15 cellular contexts compared by ENCODE assay signal in genomic region chr1:14841951-14842350, GRCh38.
DNase-seq lines count a peak whose midpoint lies in the region; ATAC-seq and TF ChIP-seq lines count a peak whose summit lies in the region.
"Had no signal": no experiment of that assay in that cellular context is flagged by ENCODE, and none has a peak within 500 bp of the region (broad histone marks: within the 10 kb centered on the region; RNA-seq: fewer than 3 reads in every experiment).

No MANE protein-coding gene starts in this region.

- H3K27me3 ChIP-seq in IMR-90 (ENCODE audit: control insufficient read depth, insufficient read depth, low read length) (no peaks in the 10 kb centered on the region), adipocyte (replicated peaks; ENCODE audit: control insufficient read depth, insufficient read depth, low read length) (no peaks in the 10 kb centered on the region), liver (ENCODE audit: control insufficient read depth in 4 of 4, insufficient read depth in 4 of 4, low read length in 3 of 4) (no peaks in the 10 kb centered on the region), vagina (no peaks in the 10 kb centered on the region)

- peak overlapping the region; percentile 81 for H4K5ac ChIP-seq in IMR-90 (ENCODE audit: low read depth, low read length)

- no peak overlapping the region for H3K27ac Mint-ChIP-seq in activated T-helper 2 cell treated with anti-CD3 and anti-CD28 coated beads, Interferon-gamma antibody, Interleukin-2, Interleukin-4, amounts not matched to agents 10 μg/mL and 5 μg/mL and 100 μg/mL, durations not matched to agents 14 hours and 24 hours and 36 hours
- H3K27ac Mint-ChIP-seq: CD8-positive, alpha-beta T cell had no signal

- H3K36me3 ChIP-seq in IMR-90 (ENCODE audit: control insufficient read depth, insufficient read depth, low read length) (no peaks in the 10 kb centered on the region), adipocyte (ENCODE audit: control insufficient read depth, insufficient read depth, low read length, severe bottlenecking) (peaks cover 5% of the 10 kb centered on the region), liver (ENCODE audit: control insufficient read depth in 4 of 4, insufficient read depth in 3 of 4, low read depth in 1 of 4, low read length in 3 of 4) (no peaks in the 10 kb centered on the region), vagina (no peaks in the 10 kb centered on the region)

- TF ChIP-seq RAD21 in IMR-90 (IDR thresholded peaks at IDR 0.05; ENCODE audit: low read length), result no peak
- no peak for TF ChIP-seq RAD21 in liver (IDR thresholded peaks at IDR 0.05)

- peak overlapping the region; percentile 97; the same call in 2 of the 3 replicates for H2BK15ac ChIP-seq in IMR-90 (ENCODE audit: low read depth, low read length)

- H3K4me1 ChIP-seq in IMR-90 (ENCODE audit: control insufficient read depth, insufficient read depth, low read length) (peaks cover 10% of the 10 kb centered on the region), adipocyte (ENCODE audit: control insufficient read depth, insufficient read depth, low read length) (no peaks in the 10 kb centered on the region), liver (ENCODE audit: control insufficient read depth in 4 of 4, insufficient read depth in 4 of 4, low read length in 3 of 4) (no peaks in the 10 kb centered on the region), vagina (peaks cover 10% of the 10 kb centered on the region)
- H3K4me1 ChIP-seq: A549 had no signal

- H2BK5ac ChIP-seq in IMR-90 (ENCODE audit: low read depth, low read length, poor library complexity, severe bottlenecking), result peak overlapping the region; percentile 65

- H2AFZ ChIP-seq in IMR-90 (replicated peaks; ENCODE audit: low read length, poor library complexity), result no peak overlapping the region

- no peaks in the 10 kb centered on the region for H3K4me1 Mint-ChIP-seq in activated T-helper 2 cell treated with anti-CD3 and anti-CD28 coated beads, Interferon-gamma antibody, Interleukin-2, Interleukin-4, amounts not matched to agents 10 μg/mL and 5 μg/mL and 100 μg/mL, durations not matched to agents 14 hours and 24 hours and 36 hours (ENCODE audit: low read depth)
- H3K4me1 Mint-ChIP-seq: CD14-positive monocyte had no signal

- no peak for DNase-seq in IMR-90
- no peak for DNase-seq in adipocyte (ENCODE audit: low read depth)
- DNase-seq in vagina (ENCODE audit: extremely low spot score in 2 of 2), result no peak
- DNase-seq in NCI-H187 (lab: John Stamatoyannopoulos, UW), result no peak
- DNase-seq in activated T-helper 2 cell treated with anti-CD3 and anti-CD28 coated beads, Interferon-gamma antibody, Interleukin-2, Interleukin-4, amounts not matched to agents 10 μg/mL and 5 μg/mL and 100 μg/mL, durations not matched to agents 14 hours and 24 hours and 36 hours (ENCODE audit: low spot score), result no peak
- DNase-seq: CD8-positive, alpha-beta T cell; COR-L47; DMS153; DND-41; GDM1 had no signal

- H3K9ac ChIP-seq in IMR-90 (ENCODE audit: low read depth, low read length) (no peak overlapping the region), adipocyte (ENCODE audit: low read length) (no peak overlapping the region), liver (ENCODE audit: low read depth in 1 of 2, low read length in 2 of 2) (no peak overlapping the region)

- H4K91ac ChIP-seq in IMR-90 (ENCODE audit: insufficient read depth, low read depth, low read length), result peak overlapping the region; percentile 92

- no peak overlapping the region for H3K4me3 ChIP-seq in IMR-90 (ENCODE audit: insufficient read depth, low read depth, low read length)
- H3K4me3 ChIP-seq in adipocyte (ENCODE audit: low read length), result peak overlapping the region; percentile 30
- H3K4me3 ChIP-seq in liver (ENCODE audit: low read depth in 1 of 3, low read length in 3 of 3), result no peak overlapping the region
- H3K4me3 ChIP-seq in vagina, result no peak overlapping the region
- H3K4me3 ChIP-seq: A549 had no signal

- POLR2A ChIA-PET in IMR-90 (lab: Charles Lee; ENCODE audit: unreplicated experiment), result no interaction called here

- TF ChIP-seq POLR2A in IMR-90 (IDR thresholded peaks at IDR 0.05; ENCODE audit: low read depth, low read length) (no peak), vagina (IDR thresholded peaks at IDR 0.05) (no peak)

- TF ChIP-seq CTCF in IMR-90 (conservative IDR thresholded peaks at IDR 0.05; ENCODE audit: low read depth, low read length), result no peak
- no peak for TF ChIP-seq CTCF in liver (IDR thresholded peaks at IDR 0.05; ENCODE audit: low read depth, low read length, missing input control)
- TF ChIP-seq CTCF in vagina (IDR thresholded peaks at IDR 0.05), result no peak

- dilution Hi-C loops in IMR-90 (cut with HindIII; ENCODE audit: low sequenced_read_pairs, unreplicated experiment), result no loop called here

- peak overlapping the region; percentile 91 for H3K18ac ChIP-seq in IMR-90 (ENCODE audit: low read depth, low read length)

- H4K8ac ChIP-seq in IMR-90 (ENCODE audit: low read depth in 2 of 2, low read length in 2 of 2), result peak overlapping the region; percentile 10 to 83; a peak in 3 of 4 replicates

- peaks cover 4% of the 10 kb centered on the region; the same call in 1 of the 2 replicates for H3K9me1 ChIP-seq in IMR-90 (ENCODE audit: insufficient read depth, low read length)

- H2AK9ac ChIP-seq in IMR-90 (replicated peaks; ENCODE audit: low read depth, low read length, poor library complexity), result no peak overlapping the region

- H2BK120ac ChIP-seq in IMR-90 (ENCODE audit: low read depth, low read length), result peak overlapping the region; percentile 98

- in situ Hi-C loops in IMR-90 (cut with MboI; ENCODE audit: low sequenced_read_pairs), result no loop called here

- H3K23ac ChIP-seq in IMR-90 (ENCODE audit: low read depth, low read length), result peak overlapping the region; percentile 97; the same call in 1 of the 2 replicates

- no peak overlapping the region for H3K4me3 Mint-ChIP-seq in activated T-helper 2 cell treated with anti-CD3 and anti-CD28 coated beads, Interferon-gamma antibody, Interleukin-2, Interleukin-4, amounts not matched to agents 10 μg/mL and 5 μg/mL and 100 μg/mL, durations not matched to agents 14 hours and 24 hours and 36 hours (ENCODE audit: low read depth)
- H3K4me3 Mint-ChIP-seq: CD14-positive monocyte; CD8-positive, alpha-beta T cell had no signal

- BruUV-seq in IMR-90 (replicated peaks; lab: Mats Ljungman, UMichigan), result no TSS peak

- H3K27ac ChIP-seq in IMR-90 (ENCODE audit: insufficient read depth, low read length), result peak overlapping the region; percentile 97
- H3K27ac ChIP-seq in liver (ENCODE audit: low read depth in 1 of 2, low read length in 2 of 2), result peak overlapping the region; percentile 4 to 46
- H3K27ac ChIP-seq in vagina, result peak overlapping the region; percentile 64
- H3K27ac ChIP-seq: A549 had no signal

- H3K27me3 Mint-ChIP-seq in activated T-helper 2 cell treated with anti-CD3 and anti-CD28 coated beads, Interferon-gamma antibody, Interleukin-2, Interleukin-4, amounts not matched to agents 10 μg/mL and 5 μg/mL and 100 μg/mL, durations not matched to agents 14 hours and 24 hours and 36 hours (ENCODE audit: low read depth), result no peaks in the 10 kb centered on the region

- intact Hi-C loops in IMR-90 (cut with micrococcal nuclease) (no loop called here), vagina (cut with DNase I) (no loop called here)
- intact Hi-C loops in activated T-helper 2 cell treated with anti-CD3 and anti-CD28 coated beads, Interferon-gamma antibody, Interleukin-2, Interleukin-4, amounts not matched to agents 10 μg/mL and 5 μg/mL and 100 μg/mL, durations not matched to agents 14 hours and 24 hours and 36 hours (cut with micrococcal nuclease), result no loop called here

- H3K14ac ChIP-seq in IMR-90 (replicated peaks; ENCODE audit: low read depth, low read length), result peak overlapping the region; percentile 81

- H3K4me2 ChIP-seq in IMR-90 (ENCODE audit: low read depth, low read length), result peak overlapping the region; percentile 55
- H3K4me2 ChIP-seq: A549 had no signal

- no peak for ATAC-seq in IMR-90 (ENCODE audit: low read depth)
- no peak for ATAC-seq in GM21515 (IDR thresholded peaks at IDR 0.05; ENCODE audit: unreplicated experiment)
- ATAC-seq: A549; CD8-positive, alpha-beta T cell; HCT116 had no signal

- no peaks in the 10 kb centered on the region for H3K79me1 ChIP-seq in IMR-90 (ENCODE audit: low read depth in 1 of 2, low read length in 2 of 2)

- H3K9me3 Mint-ChIP-seq in activated T-helper 2 cell treated with anti-CD3 and anti-CD28 coated beads, Interferon-gamma antibody, Interleukin-2, Interleukin-4, amounts not matched to agents 10 μg/mL and 5 μg/mL and 100 μg/mL, durations not matched to agents 14 hours and 24 hours and 36 hours, result peaks cover 36% of the 10 kb centered on the region

- peak overlapping the region; percentile 88 for H3K4ac ChIP-seq in IMR-90 (ENCODE audit: low read depth, low read length)

- no peaks in the 10 kb centered on the region for H3K36me3 Mint-ChIP-seq in activated T-helper 2 cell treated with anti-CD3 and anti-CD28 coated beads, Interferon-gamma antibody, Interleukin-2, Interleukin-4, amounts not matched to agents 10 μg/mL and 5 μg/mL and 100 μg/mL, durations not matched to agents 14 hours and 24 hours and 36 hours (ENCODE audit: low read depth)
- H3K36me3 Mint-ChIP-seq: CD14-positive monocyte; CD8-positive, alpha-beta T cell had no signal

- peak overlapping the region; percentile 88; the same call in 1 of the 2 replicates for H3K56ac ChIP-seq in IMR-90 (ENCODE audit: extremely low read depth, insufficient read depth, low read length)

- H2AK5ac ChIP-seq in IMR-90 (ENCODE audit: low read depth, low read length), result peak overlapping the region; percentile 97

- H3K9me3 ChIP-seq in IMR-90 (ENCODE audit: control insufficient read depth, insufficient read depth, low read length) (peaks cover 8% of the 10 kb centered on the region; the same call in 1 of the 2 replicates), adipocyte (ENCODE audit: control insufficient read depth, low read length) (peaks cover 16% of the 10 kb centered on the region), liver (ENCODE audit: control insufficient read depth in 4 of 4, low read length in 3 of 4) (peaks cover 7 to 15% (median 11%) of the 10 kb centered on the region in 4 donors), vagina (peaks cover 3% of the 10 kb centered on the region)

- peak overlapping the region; percentile 98 for H2BK20ac ChIP-seq in IMR-90 (ENCODE audit: low read depth, low read length)

- CTCF ChIA-PET in IMR-90 (lab: Yijun Ruan, JAX), result interaction anchor here (1.7 kb wide), 1 partner anchor 186 kb away, joined by 6 read pairs; no protein-coding TSS in a partner anchor

- H4K20me1 ChIP-seq in IMR-90 (ENCODE audit: insufficient read depth, low read length), result peaks cover 3% of the 10 kb centered on the region; the same call in 1 of the 2 replicates

TF ChIP-seq in IMR-90, 13 proteins besides CTCF, POLR2A, EP300 and RAD21 (continues in another document):
- TF ChIP-seq CHD1 (IDR thresholded peaks at IDR 0.05; ENCODE audit: low read depth, low read length) (no peak), NFE2L2 (IDR thresholded peaks at IDR 0.05; ENCODE audit: low read depth, low read length) (no peak), MAFK (IDR thresholded peaks at IDR 0.05; ENCODE audit: low read depth, low read length) (no peak)

TF ChIP-seq in liver, 16 proteins besides CTCF, POLR2A, EP300 and RAD21 (continues in another document):
- no peak for TF ChIP-seq HNF4G (IDR thresholded peaks at IDR 0.05)
- no peak for TF ChIP-seq JUND (IDR thresholded peaks at IDR 0.05)
- no peak for TF ChIP-seq TAF1 (conservative IDR thresholded peaks at IDR 0.05)
- no peak for TF ChIP-seq HNF4A (conservative IDR thresholded peaks at IDR 0.05)

Comparison
In these comparisons a context has a peak if more than half of its experiments do, and no peak if none do; other contexts are left out.
1. H3K27ac ChIP-seq: peak in every context shown above with its lines; median percentile 97 in IMR-90; 64 in vagina; 25 in liver.